ENCODE assay signal across 17 cellular contexts in genomic region chr7:5350600-5351385, GRCh38.
DNase-seq lines count a peak whose midpoint lies in the region; ATAC-seq and TF ChIP-seq lines count a peak whose summit lies in the region.
"Had no signal": no experiment of that assay in that cellular context is flagged by ENCODE, and none has a peak within 500 bp of the region (broad histone marks: within the 10 kb centered on the region; RNA-seq: fewer than 3 reads in every experiment).

No MANE protein-coding gene starts in this region.

- H3K9me3 Mint-ChIP-seq in GM23338 (peaks cover 3% of the 10 kb centered on the region; the same call in 2 of the 3 replicates), WTC11 (no peaks in the 10 kb centered on the region), neural progenitor cell (peaks cover 4% of the 10 kb centered on the region)
- no peaks in the 10 kb centered on the region for H3K9me3 Mint-ChIP-seq in activated T-helper 17 cell treated with anti-CD3 and anti-CD28 coated beads, Interleukin-2, amount 50 U/mL, for 72 hours
- H3K9me3 Mint-ChIP-seq: HFFc6, IgD-negative memory B cell had no signal

- POLR2A ChIA-PET in WTC11 (lab: Charles Lee), result interaction anchor here (0.5 to 0.7 kb wide), 2 partner anchors 64 to 111 kb away, joined by 3 to 11 read pairs; no protein-coding TSS in a partner anchor

- CTCF ChIA-PET in WTC11 (lab: Charles Lee), result interaction anchor here (0.7 to 2.5 kb wide), 11 partner anchors 11 to 558 kb away, joined by 3 to 17 read pairs (median 5); no protein-coding TSS in a partner anchor

- peak overlapping the region; percentile 52 for H3K4me3 ChIP-seq in GM23338
- H3K4me3 ChIP-seq in iPS-15b (ENCODE audit: low read depth, low read length), result peak overlapping the region; percentile 22
- no peak overlapping the region for H3K4me3 ChIP-seq in neural progenitor cell
- H3K4me3 ChIP-seq: GM12878, GM23248, SJCRH30 had no signal

- H3K9ac ChIP-seq in iPS-15b (ENCODE audit: low read depth, low read length), result no peak overlapping the region
- H3K9ac ChIP-seq in neural progenitor cell, result no peak overlapping the region
- H3K9ac ChIP-seq: GM23248 had no signal

- DNase-seq in GM23338 (ENCODE audit: low spot score) (peak; percentile 49), WTC11 (ENCODE audit: low spot score) (peak; percentile 33), neural progenitor cell (ENCODE audit: low spot score) (peak; percentile 37), NCI-H2196 treated with DMSO at 0.1 percent for 48 hours (lab: John Stamatoyannopoulos, UW; ENCODE audit: unreplicated experiment) (no peak), SW 1271 (lab: John Stamatoyannopoulos, UW) (no peak)
- DNase-seq: Caco-2, GM23248, HFFc6, NCI-H1417 treated with DMSO at 0.1 percent for 48 hours, NCI-H2081, NCI-H524, SJCRH30 had no signal

- no peaks in the 10 kb centered on the region for H3K36me3 ChIP-seq in GM23338 (ENCODE audit: insufficient read depth)
- no peaks in the 10 kb centered on the region for H3K36me3 ChIP-seq in iPS-15b (ENCODE audit: control insufficient read depth, insufficient read depth, low read length)
- H3K36me3 ChIP-seq in neural progenitor cell, result no peaks in the 10 kb centered on the region

- no peaks in the 10 kb centered on the region for H4K20me1 ChIP-seq in GM23338 (replicated peaks; ENCODE audit: insufficient read depth)
- peaks cover 70% of the 10 kb centered on the region for H4K20me1 ChIP-seq in neural progenitor cell (ENCODE audit: low read depth)

- H3F3A ChIP-seq in GM23338 (replicated peaks; ENCODE audit: low read depth), result 0 out of 2 replicates have a peak, but pooled peaks cover 8% of the 10 kb centered on the region
- peaks cover 14% of the 10 kb centered on the region for H3F3A ChIP-seq in neural progenitor cell (ENCODE audit: low read depth)

- H2AFZ ChIP-seq in GM23338 (no peak overlapping the region), neural progenitor cell (replicated peaks) (no peak overlapping the region)
- H2AFZ ChIP-seq: GM23248 had no signal

- H3K79me2 ChIP-seq in GM23338 (replicated peaks; ENCODE audit: insufficient read depth) (no peaks in the 10 kb centered on the region), neural progenitor cell (ENCODE audit: low read depth) (no peaks in the 10 kb centered on the region)

- TF ChIP-seq CTCF in GM23338 (conservative IDR thresholded peaks at IDR 0.05; ENCODE audit: low read depth in 2 of 2) (no peak), WTC11 (IDR thresholded peaks at IDR 0.05) (no peak), neural progenitor cell (IDR thresholded peaks at IDR 0.05) (no peak)

- peaks cover 7% of the 10 kb centered on the region; the same call in 2 of the 3 replicates for H3K36me3 Mint-ChIP-seq in GM23338 (ENCODE audit: low read depth)
- H3K36me3 Mint-ChIP-seq in WTC11, result no peaks in the 10 kb centered on the region; the same call in 1 of the 2 replicates
- H3K36me3 Mint-ChIP-seq in neural progenitor cell, result peaks cover 42% of the 10 kb centered on the region
- peaks cover 62% of the 10 kb centered on the region for H3K36me3 Mint-ChIP-seq in activated T-helper 17 cell treated with anti-CD3 and anti-CD28 coated beads, Interleukin-2, amount 50 U/mL, for 72 hours (ENCODE audit: low read depth)

- H3K27me3 ChIP-seq in GM23338 (ENCODE audit: insufficient read depth), result peaks cover 43% of the 10 kb centered on the region
- peaks cover 12% of the 10 kb centered on the region for H3K27me3 ChIP-seq in iPS-15b (ENCODE audit: control insufficient read depth, insufficient read depth, low read length)
- H3K27me3 ChIP-seq in neural progenitor cell, result peaks cover 46% of the 10 kb centered on the region
- H3K27me3 ChIP-seq: SJCRH30 had no signal

- peak overlapping the region; percentile 85 for H3K4me2 ChIP-seq in GM23338
- H3K4me2 ChIP-seq in neural progenitor cell, result peak overlapping the region; percentile 29

- peaks cover 41% of the 10 kb centered on the region for H3K4me1 Mint-ChIP-seq in GM23338
- peaks cover 41% of the 10 kb centered on the region for H3K4me1 Mint-ChIP-seq in WTC11
- H3K4me1 Mint-ChIP-seq in neural progenitor cell, result peaks cover 40% of the 10 kb centered on the region
- H3K4me1 Mint-ChIP-seq in activated T-helper 17 cell treated with anti-CD3 and anti-CD28 coated beads, Interleukin-2, amount 50 U/mL, for 72 hours, result peaks cover 10% of the 10 kb centered on the region

- H3K27me3 Mint-ChIP-seq in GM23338 (ENCODE audit: insufficient read depth, low read depth, poor library complexity) (peaks cover 70% of the 10 kb centered on the region), WTC11 (ENCODE audit: low read depth) (peaks cover 54% of the 10 kb centered on the region), neural progenitor cell (ENCODE audit: insufficient read depth, low read depth) (peaks cover 8% of the 10 kb centered on the region)
- H3K27me3 Mint-ChIP-seq in activated T-helper 17 cell treated with anti-CD3 and anti-CD28 coated beads, Interleukin-2, amount 50 U/mL, for 72 hours, result no peaks in the 10 kb centered on the region
- H3K27me3 Mint-ChIP-seq: IgD-negative memory B cell had no signal

- H3K9me2 ChIP-seq in GM23338 (ENCODE audit: insufficient read depth), result no peaks in the 10 kb centered on the region

- H3K27ac ChIP-seq in GM23338 (ENCODE audit: low read depth), result peak overlapping the region; percentile 45; the same call in 1 of the 2 replicates
- H3K27ac ChIP-seq in neural progenitor cell, result no peak overlapping the region
- H3K27ac ChIP-seq: GM23248, SJCRH30 had no signal

- H3K4me3 Mint-ChIP-seq in GM23338 (peak overlapping the region; percentile 82), WTC11 (peak overlapping the region; percentile 50), neural progenitor cell (no peak overlapping the region)
- no peak overlapping the region for H3K4me3 Mint-ChIP-seq in activated T-helper 17 cell treated with anti-CD3 and anti-CD28 coated beads, Interleukin-2, amount 50 U/mL, for 72 hours
- H3K4me3 Mint-ChIP-seq: HFFc6, IgD-negative memory B cell had no signal

- H3K9me3 ChIP-seq in iPS-15b (ENCODE audit: control insufficient read depth, insufficient read depth, low read length) (no peaks in the 10 kb centered on the region), neural progenitor cell (ENCODE audit: low read depth) (no peaks in the 10 kb centered on the region)
- H3K9me3 ChIP-seq: Caco-2, SJCRH30 had no signal

- H3K4me1 ChIP-seq in GM23338 (ENCODE audit: insufficient read depth), result peaks cover 30% of the 10 kb centered on the region; the same call in 1 of the 2 replicates
- H3K4me1 ChIP-seq in iPS-15b (ENCODE audit: control insufficient read depth, insufficient read depth, low read length), result peaks cover 4% of the 10 kb centered on the region
- H3K4me1 ChIP-seq in neural progenitor cell, result peaks cover 25% of the 10 kb centered on the region
- H3K4me1 ChIP-seq: SJCRH30 had no signal

- ATAC-seq in GM23338 (peak; percentile 52), WTC11 (peak; percentile 29; the same call in 1 of the 2 replicates), HG03469 (IDR thresholded peaks at IDR 0.05; ENCODE audit: unreplicated experiment) (no peak)
- no peak for ATAC-seq in activated T-helper 17 cell treated with anti-CD3 and anti-CD28 coated beads, Interleukin-2, amount 50 U/mL, for 72 hours (replicated peaks)
- ATAC-seq: GM12878 had no signal

- no peak overlapping the region for H3K27ac Mint-ChIP-seq in GM23338
- peak overlapping the region; percentile 25 for H3K27ac Mint-ChIP-seq in WTC11
- H3K27ac Mint-ChIP-seq in neural progenitor cell, result no peak overlapping the region
- no peak overlapping the region for H3K27ac Mint-ChIP-seq in activated T-helper 17 cell treated with anti-CD3 and anti-CD28 coated beads, Interleukin-2, amount 50 U/mL, for 72 hours
- H3K27ac Mint-ChIP-seq: HFFc6, IgD-negative memory B cell had no signal

TF ChIP-seq in GM23338, 12 proteins besides CTCF, POLR2A, EP300 and RAD21 (continues in another document):
- no peak for TF ChIP-seq ETS1 (IDR thresholded peaks at IDR 0.05)
- no peak for TF ChIP-seq ZNF114 (CRISPR knock-in tag; IDR thresholded peaks at IDR 0.05)
- TF ChIP-seq JUNB (IDR thresholded peaks at IDR 0.05; ENCODE audit: unreplicated experiment), result no peak
- TF ChIP-seq POLR2AphosphoS5 (IDR thresholded peaks at IDR 0.05; ENCODE audit: low read depth), result no peak
- TF ChIP-seq STAT1 (IDR thresholded peaks at IDR 0.05; ENCODE audit: unreplicated experiment), result no peak

TF ChIP-seq in WTC11, 78 proteins besides CTCF, POLR2A, EP300 and RAD21 (continues in another document):
- TF ChIP-seq RORB (CRISPR knock-in tag; IDR thresholded peaks at IDR 0.05) (no peak), IRF1 (CRISPR knock-in tag; IDR thresholded peaks at IDR 0.05) (no peak), ZNF396 (CRISPR knock-in tag; IDR thresholded peaks at IDR 0.05; ENCODE audit: borderline replicate concordance) (no peak), GABPB1 (CRISPR knock-in tag; IDR thresholded peaks at IDR 0.05) (no peak), ATF2 (CRISPR knock-in tag; IDR thresholded peaks at IDR 0.05; ENCODE audit: borderline replicate concordance, low read depth) (no peak), ESRRA (CRISPR knock-in tag; IDR thresholded peaks at IDR 0.05; ENCODE audit: borderline replicate concordance) (no peak), ATF3 (CRISPR knock-in tag; conservative IDR thresholded peaks at IDR 0.05) (no peak), KAT7 (CRISPR knock-in tag; IDR thresholded peaks at IDR 0.05; ENCODE audit: borderline replicate concordance) (no peak), ZNF671 (CRISPR knock-in tag; IDR thresholded peaks at IDR 0.05) (no peak)

Comparison
In these comparisons a context has a peak if more than half of its experiments do, and no peak if none do; other contexts are left out.
1. ATAC-seq: peak in GM23338 (single experiment) and WTC11 (single experiment); none in HG03469 (single experiment) and activated T-helper 17 cell treated with anti-CD3 and anti-CD28 coated beads, Interleukin-2, amount 50 U/mL, for 72 hours (single experiment).
2. DNase-seq: peak in GM23338 (single experiment), WTC11 (single experiment) and neural progenitor cell (single experiment); none in NCI-H2196 treated with DMSO at 0.1 percent for 48 hours (single experiment) and SW 1271 (0 of 2).
3. H3K4me3 Mint-ChIP-seq: peak in GM23338 (single experiment) and WTC11 (single experiment); none in neural progenitor cell (single experiment) and activated T-helper 17 cell treated with anti-CD3 and anti-CD28 coated beads, Interleukin-2, amount 50 U/mL, for 72 hours (single experiment).